Comparison of ENCODE assay signal across 1 cellular context in genomic region chr9:5838884-5839571, GRCh38.
TF ChIP-seq lines count a peak whose summit lies in the region.

No MANE protein-coding gene starts in this region.

TF ChIP-seq in HepG2, 621 proteins besides CTCF, POLR2A, EP300 and RAD21 (continued from another document and continues in another):
- TF ChIP-seq FOSL2 (CRISPR knock-in tag; IDR thresholded peaks at IDR 0.05) (peak; percentile 92), ARNTL (CRISPR knock-in tag; IDR thresholded peaks at IDR 0.05) (peak; percentile 58; the same call in 1 of the 2 replicates), SOX6 (IDR thresholded peaks at IDR 0.05) (no peak), SOX6 (CRISPR knock-in tag; IDR thresholded peaks at IDR 0.05) (peak; percentile 74), ZNF20 (CRISPR knock-in tag; IDR thresholded peaks at IDR 0.05) (no peak), NFE2L2 (IDR thresholded peaks at IDR 0.05; ENCODE audit: low read length) (peak; percentile 100), ZHX1 (CRISPR knock-in tag; IDR thresholded peaks at IDR 0.05; ENCODE audit: low read depth) (no peak), CREB1 (IDR thresholded peaks at IDR 0.05) (no peak), CREB1 (CRISPR knock-in tag; IDR thresholded peaks at IDR 0.05) (peak; percentile 50; the same call in 1 of the 2 replicates), TRAFD1 (CRISPR knock-in tag; IDR thresholded peaks at IDR 0.05; ENCODE audit: borderline replicate concordance) (no peak), ZNF569 (CRISPR knock-in tag; IDR thresholded peaks at IDR 0.05; ENCODE audit: borderline replicate concordance) (no peak), HDAC6 (IDR thresholded peaks at IDR 0.05; ENCODE audit: low read depth, low read length) (no peak), TEAD3 (CRISPR knock-in tag; optimal IDR thresholded peaks at IDR 0.05; ENCODE audit: borderline replicate concordance) (peak; percentile 35), RXRB (CRISPR knock-in tag; IDR thresholded peaks at IDR 0.05; ENCODE audit: borderline replicate concordance) (peak; percentile 80), FOXA3 (CRISPR knock-in tag; IDR thresholded peaks at IDR 0.05) (peak; percentile 63), SMYD3 (CRISPR knock-in tag; IDR thresholded peaks at IDR 0.05) (no peak), RBM39 (IDR thresholded peaks at IDR 0.05; ENCODE audit: low read depth, low read length, poor library complexity, severe bottlenecking) (no peak), ZNF136 (CRISPR knock-in tag; IDR thresholded peaks at IDR 0.05; ENCODE audit: low read depth) (no peak), GATAD1 (CRISPR knock-in tag; IDR thresholded peaks at IDR 0.05) (peak; percentile 39; the same call in 1 of the 2 replicates), ZFP37 (CRISPR knock-in tag; IDR thresholded peaks at IDR 0.05; ENCODE audit: borderline replicate concordance) (0 out of 2 replicates have a peak, but pooled peaks have one; percentile 61), FOXO1 (CRISPR knock-in tag; IDR thresholded peaks at IDR 0.05) (peak; percentile 25; the same call in 1 of the 2 replicates), SAP130 (CRISPR knock-in tag; IDR thresholded peaks at IDR 0.05; ENCODE audit: low read depth) (peak; percentile 95), TCF7 (IDR thresholded peaks at IDR 0.05; ENCODE audit: low read depth) (no peak), HMG20B (CRISPR knock-in tag; conservative IDR thresholded peaks at IDR 0.05) (0 out of 2 replicates have a peak, but pooled peaks have one; percentile 32), HMGXB4 (CRISPR knock-in tag; IDR thresholded peaks at IDR 0.05; ENCODE audit: borderline replicate concordance in 1 of 2, low read depth in 1 of 2) (0 out of 4 replicates have a peak, but pooled peaks have one; percentile 22 to 23), REL (CRISPR knock-in tag; conservative IDR thresholded peaks at IDR 0.05) (no peak), ERF (CRISPR knock-in tag; IDR thresholded peaks at IDR 0.05) (0 out of 2 replicates have a peak, but pooled peaks have one; percentile 39), ELF1 (CRISPR knock-in tag; IDR thresholded peaks at IDR 0.05) (peak; percentile 94), ZNF446 (CRISPR knock-in tag; IDR thresholded peaks at IDR 0.05) (no peak), HDAC1 (CRISPR knock-in tag; IDR thresholded peaks at IDR 0.05) (peak; percentile 56; the same call in 1 of the 2 replicates), ESRRA (CRISPR knock-in tag; IDR thresholded peaks at IDR 0.05; ENCODE audit: low read depth) (0 out of 2 replicates have a peak, but pooled peaks have one; percentile 50), IRX3 (CRISPR knock-in tag; IDR thresholded peaks at IDR 0.05; ENCODE audit: borderline replicate concordance, low read depth) (no peak), KLF16 (CRISPR knock-in tag; IDR thresholded peaks at IDR 0.05) (peak in 1 of 2 experiments; percentile 35; a peak in 1 of 4 replicates), NFE2 (CRISPR knock-in tag; IDR thresholded peaks at IDR 0.05) (peak; percentile 90; the same call in 1 of the 2 replicates), FOSL1 (CRISPR knock-in tag; IDR thresholded peaks at IDR 0.05; ENCODE audit: borderline replicate concordance) (peak; percentile 31; the same call in 1 of the 2 replicates), KAT8 (CRISPR knock-in tag; IDR thresholded peaks at IDR 0.05) (peak; percentile 84), SPEN (CRISPR knock-in tag; IDR thresholded peaks at IDR 0.05; ENCODE audit: low read depth) (peak; percentile 40; the same call in 1 of the 2 replicates), FUBP1 (CRISPR knock-in tag; IDR thresholded peaks at IDR 0.05; ENCODE audit: borderline replicate concordance) (no peak), ZNF292 (CRISPR knock-in tag; IDR thresholded peaks at IDR 0.05; ENCODE audit: borderline replicate concordance, low read depth) (peak; percentile 76; the same call in 1 of the 2 replicates), SALL1 (CRISPR knock-in tag; IDR thresholded peaks at IDR 0.05) (peak; percentile 74), YEATS4 (CRISPR knock-in tag; IDR thresholded peaks at IDR 0.05; ENCODE audit: borderline replicate concordance) (no peak; the same call in 1 of the 2 replicates), PRDM15 (CRISPR knock-in tag; IDR thresholded peaks at IDR 0.05) (no peak), ONECUT2 (CRISPR knock-in tag; IDR thresholded peaks at IDR 0.05) (no peak), SAFB2 (CRISPR knock-in tag; IDR thresholded peaks at IDR 0.05; ENCODE audit: borderline replicate concordance, low read depth) (0 out of 2 replicates have a peak, but pooled peaks have one; percentile 45)
- TF ChIP-seq, protein P1, sequence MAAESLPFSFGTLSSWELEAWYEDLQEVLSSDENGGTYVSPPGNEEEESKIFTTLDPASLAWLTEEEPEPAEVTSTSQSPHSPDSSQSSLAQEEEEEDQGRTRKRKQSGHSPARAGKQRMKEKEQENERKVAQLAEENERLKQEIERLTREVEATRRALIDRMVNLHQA (CRISPR knock-in tag; IDR thresholded peaks at IDR 0.05), result no peak
- TF ChIP-seq, protein P2, sequence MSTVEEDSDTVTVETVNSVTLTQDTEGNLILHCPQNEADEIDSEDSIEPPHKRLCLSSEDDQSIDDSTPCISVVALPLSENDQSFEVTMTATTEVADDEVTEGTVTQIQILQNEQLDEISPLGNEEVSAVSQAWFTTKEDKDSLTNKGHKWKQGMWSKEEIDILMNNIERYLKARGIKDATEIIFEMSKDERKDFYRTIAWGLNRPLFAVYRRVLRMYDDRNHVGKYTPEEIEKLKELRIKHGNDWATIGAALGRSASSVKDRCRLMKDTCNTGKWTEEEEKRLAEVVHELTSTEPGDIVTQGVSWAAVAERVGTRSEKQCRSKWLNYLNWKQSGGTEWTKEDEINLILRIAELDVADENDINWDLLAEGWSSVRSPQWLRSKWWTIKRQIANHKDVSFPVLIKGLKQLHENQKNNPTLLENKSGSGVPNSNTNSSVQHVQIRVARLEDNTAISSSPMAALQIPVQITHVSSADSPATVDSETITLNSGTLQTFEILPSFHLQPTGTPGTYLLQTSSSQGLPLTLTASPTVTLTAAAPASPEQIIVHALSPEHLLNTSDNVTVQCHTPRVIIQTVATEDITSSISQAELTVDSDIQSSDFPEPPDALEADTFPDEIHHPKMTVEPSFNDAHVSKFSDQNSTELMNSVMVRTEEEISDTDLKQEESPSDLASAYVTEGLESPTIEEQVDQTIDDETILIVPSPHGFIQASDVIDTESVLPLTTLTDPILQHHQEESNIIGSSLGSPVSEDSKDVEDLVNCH (CRISPR knock-in tag; IDR thresholded peaks at IDR 0.05), result no peak
- TF ChIP-seq, protein P3, sequence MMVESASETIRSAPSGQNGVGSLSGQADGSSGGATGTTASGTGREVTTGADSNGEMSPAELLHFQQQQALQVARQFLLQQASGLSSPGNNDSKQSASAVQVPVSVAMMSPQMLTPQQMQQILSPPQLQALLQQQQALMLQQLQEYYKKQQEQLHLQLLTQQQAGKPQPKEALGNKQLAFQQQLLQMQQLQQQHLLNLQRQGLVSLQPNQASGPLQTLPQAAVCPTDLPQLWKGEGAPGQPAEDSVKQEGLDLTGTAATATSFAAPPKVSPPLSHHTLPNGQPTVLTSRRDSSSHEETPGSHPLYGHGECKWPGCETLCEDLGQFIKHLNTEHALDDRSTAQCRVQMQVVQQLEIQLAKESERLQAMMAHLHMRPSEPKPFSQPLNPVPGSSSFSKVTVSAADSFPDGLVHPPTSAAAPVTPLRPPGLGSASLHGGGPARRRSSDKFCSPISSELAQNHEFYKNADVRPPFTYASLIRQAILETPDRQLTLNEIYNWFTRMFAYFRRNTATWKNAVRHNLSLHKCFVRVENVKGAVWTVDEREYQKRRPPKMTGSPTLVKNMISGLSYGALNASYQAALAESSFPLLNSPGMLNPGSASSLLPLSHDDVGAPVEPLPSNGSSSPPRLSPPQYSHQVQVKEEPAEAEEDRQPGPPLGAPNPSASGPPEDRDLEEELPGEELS (CRISPR knock-in tag; IDR thresholded peaks at IDR 0.05), result 0 out of 2 replicates have a peak, but pooled peaks have one; percentile 46
- TF ChIP-seq, protein P4, sequence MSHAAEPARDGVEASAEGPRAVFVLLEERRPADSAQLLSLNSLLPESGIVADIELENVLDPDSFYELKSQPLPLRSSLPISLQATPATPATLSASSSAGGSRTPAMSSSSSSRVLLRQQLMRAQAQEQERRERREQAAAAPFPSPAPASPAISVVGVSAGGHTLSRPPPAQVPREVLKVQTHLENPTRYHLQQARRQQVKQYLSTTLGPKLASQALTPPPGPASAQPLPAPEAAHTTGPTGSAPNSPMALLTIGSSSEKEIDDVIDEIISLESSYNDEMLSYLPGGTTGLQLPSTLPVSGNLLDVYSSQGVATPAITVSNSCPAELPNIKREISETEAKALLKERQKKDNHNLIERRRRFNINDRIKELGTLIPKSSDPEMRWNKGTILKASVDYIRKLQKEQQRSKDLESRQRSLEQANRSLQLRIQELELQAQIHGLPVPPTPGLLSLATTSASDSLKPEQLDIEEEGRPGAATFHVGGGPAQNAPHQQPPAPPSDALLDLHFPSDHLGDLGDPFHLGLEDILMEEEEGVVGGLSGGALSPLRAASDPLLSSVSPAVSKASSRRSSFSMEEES (CRISPR knock-in tag; IDR thresholded peaks at IDR 0.05), result peak; percentile 34; the same call in 1 of the 2 replicates
